13 cellular contexts compared by ENCODE assay signal in the genomic region with DNA sequence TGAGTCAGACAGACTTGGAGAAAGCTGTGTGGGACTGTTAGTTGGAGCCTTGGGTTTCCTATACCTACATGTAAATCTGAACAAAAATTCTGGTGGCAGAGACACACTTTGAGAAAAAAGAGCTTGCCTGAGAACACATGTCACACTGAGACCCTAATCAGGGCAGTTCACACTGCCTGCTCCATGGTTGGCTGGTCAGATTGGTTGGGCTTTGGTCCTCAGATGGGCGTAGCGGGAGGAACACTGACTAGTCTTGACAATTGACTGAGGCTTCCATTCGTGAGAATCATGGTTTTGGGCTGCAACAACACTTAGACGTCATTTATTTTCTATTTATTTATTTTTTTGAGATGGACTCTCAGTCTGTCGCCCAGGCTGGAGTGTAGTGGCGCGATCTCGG. TPM values are rescaled to one million over a fixed set of nuclear protein-coding genes. Genes with fewer than 3 reads are reported as not detected.
DNase-seq lines count a peak whose midpoint lies in the region; ATAC-seq and TF ChIP-seq lines count a peak whose summit lies in the region.
"Had no signal": no experiment of that assay in that cellular context is flagged by ENCODE, and none has a peak within 500 bp of the region (broad histone marks: within the 10 kb centered on the region; RNA-seq: fewer than 3 reads in every experiment).

No MANE protein-coding gene starts in this region.

- no peaks in the 10 kb centered on the region for H3K27me3 ChIP-seq in BLaER1 treated with 17β-estradiol and CSF1 and Interleukin-3, amounts not matched to agents 10 nM and 100 nM
- no peaks in the 10 kb centered on the region for H3K27me3 ChIP-seq in CD4-positive, alpha-beta memory T cell (ENCODE audit: insufficient read depth, low read length)
- H3K27me3 ChIP-seq: testis had no signal

- peak overlapping the region in 1 of 11 experiments; percentile 31; a peak in 3 of 22 replicates for H3K9ac ChIP-seq in BLaER1 treated with 17β-estradiol and CSF1 and Interleukin-3, amounts not matched to agents 10 nM and 100 nM

- peaks cover 0 to 56% (median 27%) of the 10 kb centered on the region in 11 experiments; a peak in 13 of 22 replicates for H3K36me3 ChIP-seq in BLaER1 treated with 17β-estradiol and CSF1 and Interleukin-3, amounts not matched to agents 10 nM and 100 nM
- H3K36me3 ChIP-seq in CD4-positive, alpha-beta memory T cell (ENCODE audit: insufficient read depth, low read length) = no peaks in the 10 kb centered on the region

- H3K4me3 ChIP-seq in BLaER1 treated with 17β-estradiol and CSF1 and Interleukin-3, amounts not matched to agents 10 nM and 100 nM = peak overlapping the region in 1 of 10 experiments; percentile 11; a peak in 1 of 20 replicates
- no peak overlapping the region for H3K4me3 ChIP-seq in CD4-positive, alpha-beta memory T cell (ENCODE audit: low read length in 2 of 2)
- H3K4me3 ChIP-seq: testis had no signal

- H3K27ac ChIP-seq in BLaER1 treated with 17β-estradiol and CSF1 and Interleukin-3, amounts not matched to agents 10 nM and 100 nM = peak overlapping the region in 9 of 11 experiments; percentile 2 to 61 (median 23); a peak in 11 of 22 replicates
- H3K27ac ChIP-seq in CD4-positive, alpha-beta memory T cell (ENCODE audit: low read depth, low read length) = no peak overlapping the region
- H3K27ac ChIP-seq: testis had no signal

- H3K27me3 Mint-ChIP-seq in CD4-positive, alpha-beta memory T cell = no peaks in the 10 kb centered on the region
- H3K27me3 Mint-ChIP-seq in WTC11 (ENCODE audit: low read depth) = no peaks in the 10 kb centered on the region
- no peaks in the 10 kb centered on the region for H3K27me3 Mint-ChIP-seq in naive thymus-derived CD8-positive, alpha-beta T cell

- H3K4me2 ChIP-seq in BLaER1 treated with 17β-estradiol and CSF1 and Interleukin-3, amounts not matched to agents 10 nM and 100 nM = peak overlapping the region; percentile 64 to 99 (median 93)

- CTCF ChIA-PET in CD4-positive, alpha-beta memory T cell (lab: Charles Lee; ENCODE audit: partially characterized antibody) = no interaction called here
- CTCF ChIA-PET in WTC11 (lab: Charles Lee) = interaction anchor here (0.6 to 0.7 kb wide), 2 partner anchors 11 to 83 kb away, joined by 3 to 6 read pairs; no protein-coding TSS in a partner anchor

- ATAC-seq in WTC11 (no peak), GM21717 (IDR thresholded peaks at IDR 0.05; ENCODE audit: unreplicated experiment) (no peak), Right ventricle myocardium inferior (no peak), HG02885 (IDR thresholded peaks at IDR 0.05; ENCODE audit: poor library complexity, unreplicated experiment) (no peak)
- no peak for ATAC-seq in naive thymus-derived CD8-positive, alpha-beta T cell
- ATAC-seq: left lobe of liver had no signal

- H3K9me3 Mint-ChIP-seq in CD4-positive, alpha-beta memory T cell = no peaks in the 10 kb centered on the region
- peaks cover 4% of the 10 kb centered on the region; the same call in 1 of the 2 replicates for H3K9me3 Mint-ChIP-seq in WTC11
- no peaks in the 10 kb centered on the region for H3K9me3 Mint-ChIP-seq in naive thymus-derived CD8-positive, alpha-beta T cell

- peaks cover 96 to 100% (median 100%) of the 10 kb centered on the region in 10 experiments for H3K4me1 ChIP-seq in BLaER1 treated with 17β-estradiol and CSF1 and Interleukin-3, amounts not matched to agents 10 nM and 100 nM
- H3K4me1 ChIP-seq in CD4-positive, alpha-beta memory T cell (ENCODE audit: insufficient read depth, low read length) = peaks cover 96% of the 10 kb centered on the region

- TF ChIP-seq CTCF in WTC11 (IDR thresholded peaks at IDR 0.05) = no peak

- H3K9me3 ChIP-seq in BLaER1 treated with 17β-estradiol and CSF1 and Interleukin-3, amounts not matched to agents 10 nM and 100 nM (replicated peaks in 1 of 11) = no peaks in the 10 kb centered on the region; a peak in 1 of 22 replicates
- H3K9me3 ChIP-seq in CD4-positive, alpha-beta memory T cell (ENCODE audit: control insufficient read depth in 1 of 2, low read length in 2 of 2) = no peaks in the 10 kb centered on the region
- H3K9me3 ChIP-seq: testis had no signal

- intact Hi-C loops in CD4-positive, alpha-beta memory T cell (cut with micrococcal nuclease) = loop anchor here (10.0 kb wide), 1 partner anchor 377 kb away; the partner anchor contains the start of gene CPT1A
- intact Hi-C loops in Right ventricle myocardium inferior (cut with DNase I) = no loop called here

- H3K36me3 Mint-ChIP-seq in CD4-positive, alpha-beta memory T cell = peaks cover 22 to 26% of the 10 kb centered on the region in 2 donors
- peaks cover 18% of the 10 kb centered on the region for H3K36me3 Mint-ChIP-seq in WTC11
- peaks cover 0 to 48% (median 2%) of the 10 kb centered on the region in 3 donors for H3K36me3 Mint-ChIP-seq in naive thymus-derived CD8-positive, alpha-beta T cell

- no peak for DNase-seq in CD4-positive, alpha-beta memory T cell
- DNase-seq in WTC11 (ENCODE audit: low spot score) = no peak
- DNase-seq in naive thymus-derived CD8-positive, alpha-beta T cell = no peak
- no peak for DNase-seq in NCI-H345 treated with DMSO at 0.1 percent for 48 hours (lab: John Stamatoyannopoulos, UW; ENCODE audit: unreplicated experiment)
- DNase-seq in Right ventricle myocardium inferior (ENCODE audit: missing footprints) = no peak
- DNase-seq: caudate nucleus, DMS79 treated with DMSO at 0.1 percent for 48 hours, NCI-H1436 treated with DMSO at 0.1 percent for 48 hours, testis had no signal

- peaks cover 100% of the 10 kb centered on the region in 11 experiments for H4K20me1 ChIP-seq in BLaER1 treated with 17β-estradiol and CSF1 and Interleukin-3, amounts not matched to agents 10 nM and 100 nM

- H3K4me3 Mint-ChIP-seq in CD4-positive, alpha-beta memory T cell = peak overlapping the region in 7 of 8 donors; percentile 27 to 81 (median 64)
- H3K4me3 Mint-ChIP-seq in WTC11 = no peak overlapping the region
- H3K4me3 Mint-ChIP-seq in naive thymus-derived CD8-positive, alpha-beta T cell = peak overlapping the region in 9 of 10 donors; percentile 13 to 76 (median 59)

- POLR2A ChIA-PET in CD4-positive, alpha-beta memory T cell (lab: Charles Lee; ENCODE audit: partially characterized antibody) = interaction anchor here (0.8 kb wide), 1 partner anchor 21 kb away, joined by 3 read pairs; no protein-coding TSS in a partner anchor
- POLR2A ChIA-PET in WTC11 (lab: Charles Lee) = no interaction called here
- POLR2A ChIA-PET in naive thymus-derived CD8-positive, alpha-beta T cell (lab: Charles Lee) = no interaction called here

- peak overlapping the region in 3 of 7 donors; percentile 36 to 67 (median 49) for H3K27ac Mint-ChIP-seq in CD4-positive, alpha-beta memory T cell
- peak overlapping the region; percentile 67; the same call in 1 of the 2 replicates for H3K27ac Mint-ChIP-seq in WTC11
- peak overlapping the region; percentile 7 to 79 (median 48) for H3K27ac Mint-ChIP-seq in naive thymus-derived CD8-positive, alpha-beta T cell

- H3K4me1 Mint-ChIP-seq in CD4-positive, alpha-beta memory T cell = peaks cover 73 to 96% (median 84%) of the 10 kb centered on the region in 4 donors
- H3K4me1 Mint-ChIP-seq in WTC11 = peaks cover 72% of the 10 kb centered on the region
- H3K4me1 Mint-ChIP-seq in naive thymus-derived CD8-positive, alpha-beta T cell = peaks cover 60 to 95% (median 94%) of the 10 kb centered on the region in 4 donors

TF ChIP-seq in WTC11, 78 proteins besides CTCF, POLR2A, EP300 and RAD21 (continues in another document):
- no peak for TF ChIP-seq NR3C1 (CRISPR knock-in tag; conservative IDR thresholded peaks at IDR 0.05; ENCODE audit: low read depth)
- no peak for TF ChIP-seq IRF1 (CRISPR knock-in tag; IDR thresholded peaks at IDR 0.05)
- TF ChIP-seq, protein P1, sequence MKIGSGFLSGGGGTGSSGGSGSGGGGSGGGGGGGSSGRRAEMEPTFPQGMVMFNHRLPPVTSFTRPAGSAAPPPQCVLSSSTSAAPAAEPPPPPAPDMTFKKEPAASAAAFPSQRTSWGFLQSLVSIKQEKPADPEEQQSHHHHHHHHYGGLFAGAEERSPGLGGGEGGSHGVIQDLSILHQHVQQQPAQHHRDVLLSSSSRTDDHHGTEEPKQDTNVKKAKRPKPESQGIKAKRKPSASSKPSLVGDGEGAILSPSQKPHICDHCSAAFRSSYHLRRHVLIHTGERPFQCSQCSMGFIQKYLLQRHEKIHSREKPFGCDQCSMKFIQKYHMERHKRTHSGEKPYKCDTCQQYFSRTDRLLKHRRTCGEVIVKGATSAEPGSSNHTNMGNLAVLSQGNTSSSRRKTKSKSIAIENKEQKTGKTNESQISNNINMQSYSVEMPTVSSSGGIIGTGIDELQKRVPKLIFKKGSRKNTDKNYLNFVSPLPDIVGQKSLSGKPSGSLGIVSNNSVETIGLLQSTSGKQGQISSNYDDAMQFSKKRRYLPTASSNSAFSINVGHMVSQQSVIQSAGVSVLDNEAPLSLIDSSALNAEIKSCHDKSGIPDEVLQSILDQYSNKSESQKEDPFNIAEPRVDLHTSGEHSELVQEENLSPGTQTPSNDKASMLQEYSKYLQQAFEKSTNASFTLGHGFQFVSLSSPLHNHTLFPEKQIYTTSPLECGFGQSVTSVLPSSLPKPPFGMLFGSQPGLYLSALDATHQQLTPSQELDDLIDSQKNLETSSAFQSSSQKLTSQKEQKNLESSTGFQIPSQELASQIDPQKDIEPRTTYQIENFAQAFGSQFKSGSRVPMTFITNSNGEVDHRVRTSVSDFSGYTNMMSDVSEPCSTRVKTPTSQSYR (CRISPR knock-in tag; IDR thresholded peaks at IDR 0.05) = no peak
- no peak for TF ChIP-seq ZNF263 (CRISPR knock-in tag; IDR thresholded peaks at IDR 0.05; ENCODE audit: low read depth)
- no peak for TF ChIP-seq FOXK1 (CRISPR knock-in tag; IDR thresholded peaks at IDR 0.05)
- TF ChIP-seq HMGA2 (CRISPR knock-in tag; IDR thresholded peaks at IDR 0.05) = no peak

RNA-seq across cellular contexts. Expression of gene PPP6R3, which starts 6.9 kb away (rescaled TPM):
- 100 to 1,000 TPM; 142 to 147 TPM for total RNA-seq in CD4-positive, alpha-beta memory T cell
- 10 to 100 TPM; 22.2 to 51.6 TPM for polyA plus RNA-seq in CD4-positive, alpha-beta memory T cell
- 124 to 138 TPM (median 132 TPM) in 3 replicates for total RNA-seq in WTC11 (2021)
- 100 to 1,000 TPM; 154 to 169 TPM for total RNA-seq in naive thymus-derived CD8-positive, alpha-beta T cell
- polyA plus RNA-seq in naive thymus-derived CD8-positive, alpha-beta T cell = 10 to 100 TPM; 44.0 to 46.6 (median 45.1) TPM
- total RNA-seq in Right ventricle myocardium inferior = 83.5 TPM
